ENCODE assay signal across 1 cellular context in the genomic region with DNA sequence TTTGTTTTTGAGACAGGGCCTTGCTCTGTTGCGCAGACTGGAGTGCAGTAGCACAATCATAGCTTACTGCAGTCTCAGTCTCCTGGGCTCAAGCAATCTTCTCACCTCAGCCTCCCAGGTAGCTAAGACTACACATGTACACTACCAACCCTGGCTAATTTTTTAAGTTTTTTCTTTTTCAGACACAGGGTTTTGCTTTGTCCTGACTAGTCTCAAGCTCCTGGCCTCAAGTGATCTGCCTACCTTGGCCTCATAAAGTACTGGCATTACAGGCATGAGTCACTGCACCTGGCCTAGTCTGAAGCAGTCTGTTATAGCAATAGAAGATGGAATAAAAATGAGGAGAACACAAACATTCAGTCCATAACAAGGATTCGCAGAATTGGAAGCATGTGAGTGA.
TF ChIP-seq lines count a peak whose summit lies in the region.

No MANE protein-coding gene starts in this region.

TF ChIP-seq in K562, 482 proteins besides CTCF, POLR2A, EP300 and RAD21 (continued from another document):
- TF ChIP-seq, protein P1, sequence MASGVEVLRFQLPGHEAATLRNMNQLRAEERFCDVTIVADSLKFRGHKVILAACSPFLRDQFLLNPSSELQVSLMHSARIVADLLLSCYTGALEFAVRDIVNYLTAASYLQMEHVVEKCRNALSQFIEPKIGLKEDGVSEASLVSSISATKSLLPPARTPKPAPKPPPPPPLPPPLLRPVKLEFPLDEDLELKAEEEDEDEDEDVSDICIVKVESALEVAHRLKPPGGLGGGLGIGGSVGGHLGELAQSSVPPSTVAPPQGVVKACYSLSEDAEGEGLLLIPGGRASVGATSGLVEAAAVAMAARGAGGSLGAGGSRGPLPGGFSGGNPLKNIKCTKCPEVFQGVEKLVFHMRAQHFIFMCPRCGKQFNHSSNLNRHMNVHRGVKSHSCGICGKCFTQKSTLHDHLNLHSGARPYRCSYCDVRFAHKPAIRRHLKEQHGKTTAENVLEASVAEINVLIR (CRISPR knock-in tag; IDR thresholded peaks at IDR 0.05) = no peak
TF ChIP-seq in K562: peak in this region for 0.
